Comparison of ENCODE assay signal across 10 cellular contexts in the genomic region with DNA sequence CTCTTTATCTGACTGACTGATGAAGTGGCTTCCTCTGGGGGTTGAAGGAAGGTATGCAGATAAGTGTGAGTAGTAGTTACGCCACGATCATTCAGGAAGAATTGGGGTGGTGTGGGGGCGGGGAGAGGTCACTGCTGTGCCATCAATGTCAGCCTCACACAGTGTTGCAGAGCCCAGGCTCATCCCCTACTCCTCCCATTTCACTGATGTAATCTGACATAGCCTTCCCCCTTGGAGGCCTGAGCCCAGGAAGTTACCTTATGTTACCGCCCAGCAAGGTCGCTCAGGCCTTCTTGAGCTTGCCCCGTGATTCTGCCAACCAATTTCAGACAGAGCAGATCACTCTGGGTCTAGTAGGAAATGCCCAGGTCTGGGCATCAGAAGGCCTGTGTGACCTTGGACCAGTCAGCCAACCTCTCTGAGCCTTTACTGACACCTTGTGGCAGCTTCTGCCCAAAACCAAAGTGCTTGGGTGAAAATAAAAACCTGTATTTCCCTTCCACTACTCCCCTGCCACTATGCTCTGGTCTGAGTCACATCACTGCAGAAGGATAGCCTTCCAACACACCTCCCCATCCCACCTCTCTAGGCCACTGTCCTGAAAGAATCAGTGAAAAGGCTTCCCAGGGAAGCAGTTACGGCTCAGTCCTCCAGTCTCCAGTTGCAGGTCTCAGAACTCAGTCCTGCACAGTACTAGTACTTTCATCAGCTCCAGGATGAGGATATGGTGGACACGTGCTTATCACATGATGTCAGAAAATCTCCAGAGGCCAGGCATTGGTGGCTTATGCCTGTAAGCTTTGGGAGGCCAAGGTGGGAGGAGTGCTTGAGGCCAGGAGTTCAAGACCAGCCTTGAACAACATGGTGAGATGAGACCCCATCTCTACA. TPM values are rescaled to one million over a fixed set of nuclear protein-coding genes. Genes with fewer than 3 reads are reported as not detected.
DNase-seq lines count a peak whose midpoint lies in the region; ATAC-seq, FAIRE-seq and TF ChIP-seq lines count a peak whose summit lies in the region.
"Had no signal": no experiment of that assay in that cellular context is flagged by ENCODE, and none has a peak within 500 bp of the region (broad histone marks: within the 10 kb centered on the region; RNA-seq: fewer than 3 reads in every experiment).

No MANE protein-coding gene starts in this region.

- H3K27ac ChIP-seq in keratinocyte (ENCODE audit: control insufficient read depth, insufficient read depth, low read length) (no peak overlapping the region), suprapubic skin (no peak overlapping the region)
- H3K27ac ChIP-seq: prostate gland had no signal

- peaks cover 6% of the 10 kb centered on the region for H3K4me1 ChIP-seq in keratinocyte (ENCODE audit: control insufficient read depth, extremely low read depth, insufficient read depth, low read length)
- peaks cover 9% of the 10 kb centered on the region for H3K4me1 ChIP-seq in suprapubic skin

- no peaks in the 10 kb centered on the region for H3K79me2 ChIP-seq in keratinocyte (ENCODE audit: control insufficient read depth, insufficient read depth, low read length)

- no peak for TF ChIP-seq EP300 in suprapubic skin (IDR thresholded peaks at IDR 0.05)

- WGBS in suprapubic skin, result 70% methylated on average over 8 of the region's 8 CpGs

- no peaks in the 10 kb centered on the region for H3K9me3 Mint-ChIP-seq in Calu3 (ENCODE audit: low read depth, unreplicated experiment)
- no peaks in the 10 kb centered on the region for H3K9me3 Mint-ChIP-seq in activated CD8-positive, alpha-beta T cell treated with anti-CD3 and anti-CD28 coated beads for 36 hours

- no peaks in the 10 kb centered on the region for H3K9me1 ChIP-seq in keratinocyte (ENCODE audit: control insufficient read depth, extremely low read depth, insufficient read depth, low read length)

- H3K36me3 Mint-ChIP-seq in Calu3 (ENCODE audit: insufficient read depth, unreplicated experiment), result no peaks in the 10 kb centered on the region
- no peaks in the 10 kb centered on the region for H3K36me3 Mint-ChIP-seq in activated CD8-positive, alpha-beta T cell treated with anti-CD3 and anti-CD28 coated beads for 36 hours (ENCODE audit: low read depth)

- POLR2A ChIA-PET in activated CD8-positive, alpha-beta T cell treated with anti-CD3 and anti-CD28 coated beads for 36 hours (lab: Charles Lee), result no interaction called here

- H3K4me3 ChIP-seq in keratinocyte (ENCODE audit: control insufficient read depth in 2 of 3, extremely low read depth in 1 of 3, insufficient read depth in 2 of 3, low read depth in 1 of 3, low read length in 3 of 3) (no peak overlapping the region), suprapubic skin (no peak overlapping the region)
- H3K4me3 ChIP-seq: prostate gland had no signal

- H3K9me3 ChIP-seq in keratinocyte (ENCODE audit: control insufficient read depth, low read depth, low read length), result no peaks in the 10 kb centered on the region
- H3K9me3 ChIP-seq in suprapubic skin, result no peaks in the 10 kb centered on the region
- H3K9me3 ChIP-seq: prostate gland had no signal

- CTCF ChIA-PET in Calu3 (lab: Charles Lee), result interaction anchor here (0.6 to 1.2 kb wide), 2 partner anchors 13 to 608 kb away, joined by 3 read pairs; no protein-coding TSS in a partner anchor
- CTCF ChIA-PET in activated CD8-positive, alpha-beta T cell treated with anti-CD3 and anti-CD28 coated beads for 36 hours (lab: Charles Lee), result interaction anchor here (1.1 to 1.9 kb wide), 3 partner anchors 76 to 145 kb away, joined by 3 to 5 read pairs (median 3); no protein-coding TSS in a partner anchor

- no peak overlapping the region for H3K9ac ChIP-seq in keratinocyte (ENCODE audit: control insufficient read depth, extremely low read depth, insufficient read depth, low read length)

- intact Hi-C loops in Calu3 (cut with micrococcal nuclease; ENCODE audit: unreplicated experiment), result loop anchor here (10.0 kb wide), 1 partner anchor 466 kb away; no protein-coding TSS in a partner anchor
- intact Hi-C loops in activated CD8-positive, alpha-beta T cell treated with anti-CD3 and anti-CD28 coated beads for 36 hours (cut with micrococcal nuclease), result no loop called here

- H2AFZ ChIP-seq in keratinocyte (ENCODE audit: control insufficient read depth, low read length), result no peak overlapping the region

- TF ChIP-seq POLR2A in suprapubic skin (IDR thresholded peaks at IDR 0.05), result no peak

- H3K27me3 ChIP-seq in keratinocyte (ENCODE audit: control insufficient read depth, extremely low read depth, insufficient read depth, low read length) (no peaks in the 10 kb centered on the region), suprapubic skin (no peaks in the 10 kb centered on the region)

- H3K36me3 ChIP-seq in keratinocyte (ENCODE audit: control insufficient read depth in 2 of 2, extremely low read depth in 1 of 2, insufficient read depth in 2 of 2, low read length in 2 of 2) (no peaks in the 10 kb centered on the region), suprapubic skin (no peaks in the 10 kb centered on the region)
- H3K36me3 ChIP-seq: prostate gland had no signal

- DNase-seq in Calu3, result peak; percentile 30
- peak; percentile 13 for DNase-seq in HK-2 (ENCODE audit: unreplicated experiment)
- DNase-seq in activated CD8-positive, alpha-beta T cell treated with anti-CD3 and anti-CD28 coated beads for 36 hours, result peak; percentile 27
- DNase-seq in keratinocyte (ENCODE audit: low read depth, low spot score), result no peak
- no peak for DNase-seq in suprapubic skin (ENCODE audit: low spot score in 2 of 2)
- DNase-seq in NCI-H526 (lab: John Stamatoyannopoulos, UW), result no peak

- H3K4me2 ChIP-seq in keratinocyte (ENCODE audit: control insufficient read depth, extremely low read depth, insufficient read depth, low read depth, low read length), result no peak overlapping the region

- BruUV-seq in Calu3 (replicated peaks; lab: Mats Ljungman, UMichigan), result no TSS peak

- no peaks in the 10 kb centered on the region for H4K20me1 ChIP-seq in keratinocyte (ENCODE audit: control insufficient read depth, extremely low read depth, insufficient read depth, low read length)

- ATAC-seq in activated CD8-positive, alpha-beta T cell treated with anti-CD3 and anti-CD28 coated beads for 36 hours, result peak; percentile 39
- ATAC-seq in HG02763 (IDR thresholded peaks at IDR 0.05; ENCODE audit: unreplicated experiment), result no peak
- no peak for ATAC-seq in GM18520 (IDR thresholded peaks at IDR 0.05; ENCODE audit: unreplicated experiment)

- no peak overlapping the region for H3K4me3 Mint-ChIP-seq in Calu3 (ENCODE audit: low read depth, unreplicated experiment)
- no peak overlapping the region for H3K4me3 Mint-ChIP-seq in activated CD8-positive, alpha-beta T cell treated with anti-CD3 and anti-CD28 coated beads for 36 hours

- dilution Hi-C loops in keratinocyte (cut with MboI; ENCODE audit: extremely low pct_ligation_motif_present, low sequenced_read_pairs), result no loop called here

- TF ChIP-seq CTCF in Calu3 (IDR thresholded peaks at IDR 0.05; ENCODE audit: unreplicated experiment) (peak; percentile 22), keratinocyte (optimal IDR thresholded peaks at IDR 0.05 in 1 of 3, IDR thresholded peaks at IDR 0.05 in 1 of 3, conservative IDR thresholded peaks at IDR 0.05 in 1 of 3; ENCODE audit: extremely low read depth in 1 of 3, insufficient read depth in 2 of 3, low read length in 3 of 3) (peak; percentile 64 to 75 (median 72)), suprapubic skin (IDR thresholded peaks at IDR 0.05) (no peak)
- peak; percentile 20 for TF ChIP-seq CTCF in activated CD8-positive, alpha-beta T cell treated with anti-CD3 and anti-CD28 coated beads for 36 hours (IDR thresholded peaks at IDR 0.05)

- peak; percentile 67 for FAIRE-seq in keratinocyte (lab: Jason Lieb, UNC)
- FAIRE-seq: endometrium had no signal

- no peak overlapping the region for H3K27ac Mint-ChIP-seq in Calu3 (ENCODE audit: unreplicated experiment)
- no peak overlapping the region for H3K27ac Mint-ChIP-seq in activated CD8-positive, alpha-beta T cell treated with anti-CD3 and anti-CD28 coated beads for 36 hours

- peaks cover 12% of the 10 kb centered on the region for H3K4me1 Mint-ChIP-seq in Calu3 (ENCODE audit: low read depth, unreplicated experiment)
- H3K4me1 Mint-ChIP-seq in activated CD8-positive, alpha-beta T cell treated with anti-CD3 and anti-CD28 coated beads for 36 hours (ENCODE audit: low read depth), result no peaks in the 10 kb centered on the region

- H3K27me3 Mint-ChIP-seq in Calu3 (ENCODE audit: unreplicated experiment), result peaks cover 45% of the 10 kb centered on the region
- H3K27me3 Mint-ChIP-seq in activated CD8-positive, alpha-beta T cell treated with anti-CD3 and anti-CD28 coated beads for 36 hours, result no peaks in the 10 kb centered on the region

RNA-seq across cellular contexts. Expression of a gene that starts 28.1 kb away (rescaled TPM):
- total RNA-seq in Calu3 (2022) (not detected in 2 replicates), suprapubic skin (10 to 100 TPM; 22.7 to 70.1 (median 45.7) TPM)
- not detected for total RNA-seq in activated CD8-positive, alpha-beta T cell treated with anti-CD3 and anti-CD28 coated beads for 36 hours
- polyA plus RNA-seq in keratinocyte, result 0.26 to 1.5 TPM (median 0.47 TPM) in 3 replicates
- polyA plus RNA-seq in keratinocyte (2011; ENCODE audit: low read depth), result 4.9 TPM
- 0.53 and 1.5 TPM in 2 replicates for polyA plus RNA-seq in keratinocyte (2011; cell fraction: cytosol; rRNA removed)
- 1.1 and 1.4 TPM in 2 replicates for polyA plus RNA-seq in keratinocyte (2011; cell fraction: nucleus; rRNA removed)
- polyA plus RNA-seq in keratinocyte (2012; ENCODE audit: low replicate concordance), result 0.31 and 5.3 TPM in 2 replicates
- 0.45 to 2.1 TPM in 2 of 3 replicates, not detected in the other for polyA minus RNA-seq in keratinocyte
- polyA minus RNA-seq in keratinocyte (2011; cell fraction: cytosol; rRNA and poly(A)+ RNA removed), result 2.7 TPM
- polyA minus RNA-seq in keratinocyte (2011; cell fraction: nucleus; rRNA and poly(A)+ RNA removed), result 0.74 and 1.5 TPM in 2 replicates

Comparison
In these comparisons a context has a peak if more than half of its experiments do, and no peak if none do; other contexts are left out.
1. DNase-seq: peak in Calu3 (single experiment), HK-2 (single experiment) and activated CD8-positive, alpha-beta T cell treated with anti-CD3 and anti-CD28 coated beads for 36 hours (single experiment); none in keratinocyte (single experiment), suprapubic skin (0 of 2) and NCI-H526 (0 of 2).
2. CTCF ChIP-seq: peak in Calu3 (single experiment), activated CD8-positive, alpha-beta T cell treated with anti-CD3 and anti-CD28 coated beads for 36 hours (single experiment) and keratinocyte (3 of 3); none in suprapubic skin (0 of 2).
3. RNA of a gene that starts 28.1 kb away (total RNA-seq): 22.7 to 70.1 TPM in suprapubic skin; not detected in Calu3 and not detected in activated CD8-positive, alpha-beta T cell treated with anti-CD3 and anti-CD28 coated beads for 36 hours; every median in the first group is over 10 times any median in the second.